Comparison of ENCODE assay signal across 1 cellular context in the genomic region with DNA sequence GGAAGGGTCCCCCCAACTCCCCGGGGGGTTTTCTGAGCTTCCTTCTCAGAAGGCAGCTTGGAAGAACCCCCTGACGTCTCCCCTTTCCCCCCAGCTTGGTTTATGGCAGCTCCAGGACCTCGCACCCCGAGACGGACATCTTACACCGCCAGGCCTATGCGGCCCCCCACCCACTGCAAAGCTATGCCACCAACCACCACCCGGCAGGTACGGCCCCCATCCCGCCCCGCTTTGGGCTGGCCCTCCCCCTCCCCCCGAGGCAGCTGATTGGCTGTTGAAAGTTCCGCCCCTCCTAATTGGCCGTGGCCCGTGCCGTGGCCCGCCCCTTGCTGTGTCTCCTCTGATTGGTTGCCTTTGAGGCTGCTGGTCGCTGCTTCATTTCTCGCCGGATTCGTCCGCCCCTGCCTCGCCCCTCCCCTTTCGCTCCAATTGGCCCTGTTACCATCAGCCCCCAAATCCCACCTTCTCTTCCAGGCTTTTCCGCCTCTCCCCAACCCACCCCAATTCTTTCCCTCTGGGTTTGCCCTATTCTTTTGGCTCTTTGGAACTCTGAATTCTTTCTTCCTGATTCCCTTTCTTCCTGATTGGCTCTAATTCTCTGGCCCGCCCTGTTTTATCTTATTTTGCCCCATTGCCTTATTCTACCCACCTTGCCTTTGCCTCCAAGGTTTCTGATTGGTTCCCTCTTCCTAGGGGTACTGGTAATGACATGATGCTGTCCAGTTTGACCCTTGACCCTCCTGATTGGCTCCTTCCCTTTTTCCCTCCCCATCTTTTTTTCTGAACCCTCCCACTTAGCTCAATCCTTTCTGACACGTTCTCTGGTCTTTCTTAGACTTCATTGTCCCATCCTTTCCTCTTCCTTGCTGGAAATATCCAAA.
TF ChIP-seq lines count a peak whose summit lies in the region.

No MANE protein-coding gene starts in this region.

TF ChIP-seq in endothelial cell of umbilical vein, 7 proteins besides CTCF, POLR2A, EP300 and RAD21 (continued from another document):
- TF ChIP-seq JUN (IDR thresholded peaks at IDR 0.05; ENCODE audit: borderline replicate concordance, insufficient read depth, insufficient read length, low read depth) = no peak
- no peak for TF ChIP-seq MYC (IDR thresholded peaks at IDR 0.05; ENCODE audit: low read depth, low read length)
- TF ChIP-seq, protein P1, sequence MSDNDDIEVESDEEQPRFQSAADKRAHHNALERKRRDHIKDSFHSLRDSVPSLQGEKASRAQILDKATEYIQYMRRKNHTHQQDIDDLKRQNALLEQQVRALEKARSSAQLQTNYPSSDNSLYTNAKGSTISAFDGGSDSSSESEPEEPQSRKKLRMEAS (IDR thresholded peaks at IDR 0.05; ENCODE audit: insufficient read depth, insufficient read length) = no peak
